In genomic region chr22:26360169-26360885, GRCh38 we compare ENCODE assay signal across 8 cellular contexts.
DNase-seq lines count a peak whose midpoint lies in the region; ATAC-seq and TF ChIP-seq lines count a peak whose summit lies in the region.

No MANE protein-coding gene starts in this region.

- no peaks in the 10 kb centered on the region for H3K36me3 Mint-ChIP-seq in activated B cell treated with CpG ODN at 0.5 μM for 24 hours (ENCODE audit: low read depth)

- H3K27me3 Mint-ChIP-seq in activated B cell treated with CpG ODN at 0.5 μM for 24 hours: peaks cover 19% of the 10 kb centered on the region

- TF ChIP-seq CTCF in 22Rv1 (IDR thresholded peaks at IDR 0.05): peak; percentile 94
- TF ChIP-seq CTCF in GM13977 (IDR thresholded peaks at IDR 0.05; ENCODE audit: extremely low read depth, insufficient read depth, missing control alignments): peak; percentile 87
- TF ChIP-seq CTCF in activated B cell treated with CpG ODN at 0.5 μM for 24 hours (IDR thresholded peaks at IDR 0.05): peak; percentile 96

- no peak overlapping the region for H3K27ac Mint-ChIP-seq in activated B cell treated with CpG ODN at 0.5 μM for 24 hours

- intact Hi-C loops in activated B cell treated with CpG ODN at 0.5 μM for 24 hours (cut with micrococcal nuclease): loop anchor here (1.0 to 10.0 kb wide), 3 partner anchors 586 to 916 kb away; no protein-coding TSS in a partner anchor

- in situ Hi-C loops in GM13977 (cut with MboI; ENCODE audit: low pct_unique_long_range_greater_than_20kb, low sequenced_read_pairs, unreplicated experiment): loop anchor here (10.0 kb wide), 1 partner anchor 104 kb away; no protein-coding TSS in a partner anchor

- CTCF ChIA-PET in activated B cell treated with CpG ODN at 0.5 μM for 24 hours (lab: Charles Lee): interaction anchor here (0.6 to 1.2 kb wide), 6 partner anchors 16 to 898 kb away, joined by 3 to 4 read pairs (median 3); no protein-coding TSS in a partner anchor

- no peaks in the 10 kb centered on the region for H3K9me3 Mint-ChIP-seq in activated B cell treated with CpG ODN at 0.5 μM for 24 hours

- peaks cover 7% of the 10 kb centered on the region for H3K4me1 Mint-ChIP-seq in activated B cell treated with CpG ODN at 0.5 μM for 24 hours

- POLR2A ChIA-PET in activated B cell treated with CpG ODN at 0.5 μM for 24 hours (lab: Charles Lee): no interaction called here

- H3K27ac ChIP-seq in 22Rv1: no peak overlapping the region
- no peak overlapping the region for H3K27ac ChIP-seq in caudate nucleus (ENCODE audit: low read depth, low read length)

- DNase-seq in GM13977 (ENCODE audit: low spot score): peak; percentile 49
- peak; percentile 51 for DNase-seq in NCI-H2196 (lab: John Stamatoyannopoulos, UW; ENCODE audit: unreplicated experiment)
- DNase-seq in activated B cell treated with CpG ODN at 0.5 μM for 24 hours: peak; percentile 40
- peak in 53 of 61 donors; percentile 4 to 88 (median 37) for DNase-seq in caudate nucleus (lab: John Stamatoyannopoulos, UW)
- DNase-seq in inferior parietal cortex (ENCODE audit: extremely low spot score): peak; percentile 90
- peak; percentile 48 to 60 (median 49) for DNase-seq in stimulated activated CD4-positive, alpha-beta T cell treated with anti-CD3 and anti-CD28 coated beads, Interleukin-12 subunit alpha, Interleukin-12 subunit beta, amount 100 ng/mL, for 48 hours (ENCODE audit: low read depth in 2 of 3, low spot score in 1 of 3)

- peak; percentile 70 for ATAC-seq in activated B cell treated with CpG ODN at 0.5 μM for 24 hours (ENCODE audit: low read depth)
- ATAC-seq in HG03520 (IDR thresholded peaks at IDR 0.05; ENCODE audit: unreplicated experiment): no peak

- H3K4me3 Mint-ChIP-seq in activated B cell treated with CpG ODN at 0.5 μM for 24 hours: no peak overlapping the region

Comparison
In these comparisons a context has a peak if more than half of its experiments do, and no peak if none do; other contexts are left out.
1. DNase-seq: peak in every context shown above with its lines; median percentile 90 in inferior parietal cortex; 51 in NCI-H2196; 49 in GM13977; 49 in stimulated activated CD4-positive, alpha-beta T cell treated with anti-CD3 and anti-CD28 coated beads, Interleukin-12 subunit alpha, Interleukin-12 subunit beta, amount 100 ng/mL, for 48 hours; 40 in activated B cell treated with CpG ODN at 0.5 μM for 24 hours; 37 in caudate nucleus.